Comparison of ENCODE assay signal across 31 cellular contexts in the genomic region with DNA sequence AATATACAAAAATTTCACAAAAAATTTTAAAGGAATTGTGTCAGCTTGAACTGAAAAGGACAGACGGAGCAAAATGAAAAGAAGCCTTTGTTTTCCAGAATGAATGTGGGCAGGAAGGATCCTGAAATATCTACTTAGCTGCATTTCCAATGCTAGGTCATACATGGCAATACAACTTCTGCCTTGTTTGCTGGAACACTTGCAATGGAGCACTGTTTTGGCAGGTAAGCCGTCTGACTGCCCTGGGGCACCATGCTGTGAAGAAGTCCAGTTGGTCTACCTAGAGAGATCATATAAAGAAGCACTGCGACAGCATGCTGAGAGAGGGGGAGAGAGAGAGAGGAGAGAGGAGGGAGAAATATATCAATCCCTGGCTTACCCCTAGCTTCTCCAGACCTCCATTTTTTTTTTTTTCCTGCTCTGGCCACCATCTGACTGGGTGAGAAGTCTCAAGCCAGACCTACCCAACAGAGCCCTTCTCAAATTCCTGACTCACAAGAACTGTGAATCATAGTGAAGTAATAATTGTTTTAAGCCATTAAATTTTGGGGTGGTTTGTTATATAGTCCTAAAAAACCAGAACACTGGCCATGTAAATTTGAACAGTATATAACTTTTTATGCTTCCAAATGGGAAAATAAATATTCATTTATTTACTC.
A peak's percentile ranks its signal among the peaks of the same experiment; 100 is the strongest.
DNase-seq lines count a peak whose midpoint lies in the region; FAIRE-seq and TF ChIP-seq lines count a peak whose summit lies in the region.
"Had no signal": no experiment of that assay in that cellular context is flagged by ENCODE, and none has a peak within 500 bp of the region (broad histone marks: within the 10 kb centered on the region; RNA-seq: fewer than 3 reads in every experiment).

No MANE protein-coding gene starts in this region.

- H3K9me3 ChIP-seq in H1 (ENCODE audit: insufficient read depth in 2 of 2, low read depth in 1 of 2, low read length in 1 of 2) (no peaks in the 10 kb centered on the region), tibial nerve (peaks cover 0 to 3% (median 0%) of the 10 kb centered on the region in 4 donors)
- H3K9me3 ChIP-seq: A549, body of pancreas, left ventricle myocardium inferior, thyroid gland had no signal

- H2AFZ ChIP-seq in H1 (ENCODE audit: low read length) = no peak overlapping the region

- no peak overlapping the region for H2BK20ac ChIP-seq in H1 (ENCODE audit: low read length)

- no peak overlapping the region for H2AK5ac ChIP-seq in H1 (ENCODE audit: low read depth, low read length)
- no peak overlapping the region for H2AK5ac ChIP-seq in mesendoderm (ENCODE audit: low read length)

- H3K23ac ChIP-seq in H1 (ENCODE audit: insufficient read length) = no peak overlapping the region
- no peak overlapping the region for H3K23ac ChIP-seq in mesendoderm (ENCODE audit: low read length)

- H4K5ac ChIP-seq in H1 (ENCODE audit: insufficient read length, low read depth, low read length) (no peak overlapping the region), mesendoderm (ENCODE audit: low read length) (no peak overlapping the region)

- TF ChIP-seq RAD21 in H1 (IDR thresholded peaks at IDR 0.05 in 1 of 2, conservative IDR thresholded peaks at IDR 0.05 in 1 of 2; ENCODE audit: low read depth in 2 of 2, low read length in 2 of 2) = no peak

- no peak for TF ChIP-seq EP300 in H1 (IDR thresholded peaks at IDR 0.05; ENCODE audit: borderline replicate concordance in 1 of 2, low read depth in 2 of 2, low read length in 2 of 2)
- TF ChIP-seq EP300 in tibial nerve (IDR thresholded peaks at IDR 0.05) = no peak

- H3K14ac ChIP-seq in H1 (ENCODE audit: insufficient read length) = no peak overlapping the region

- H3K27me3 ChIP-seq in H1 (replicated peaks in 1 of 4; ENCODE audit: control insufficient read depth in 3 of 4, extremely low read depth in 1 of 4, insufficient read depth in 3 of 4, low read length in 3 of 4) (no peaks in the 10 kb centered on the region), tibial nerve (no peaks in the 10 kb centered on the region), mesendoderm (ENCODE audit: insufficient read depth, low read length, poor library complexity) (no peaks in the 10 kb centered on the region)
- H3K27me3 ChIP-seq: body of pancreas, thyroid gland had no signal

- WGBS in H1 (ENCODE audit: extremely low coverage in 1 of 2, insufficient coverage in 1 of 2, insufficient read length in 1 of 2, insufficient replicate concordance in 2 of 2, low coverage in 1 of 2, low lambda C conversion rate in 2 of 2, missing lambda C conversion rate in 1 of 2), 2 experiments = 73% methylated on average over 3 of the region's 3 CpGs; no CpG with 5 or more reads in 1 of the 2 experiments
- 26 to 43% methylated on average over 3 of the region's 3 CpGs for WGBS in tibial nerve, 2 donors
- WGBS in mesendoderm (ENCODE audit: extremely low coverage, insufficient coverage, low lambda C conversion rate) = no CpG with 5 or more reads among the region's 3 CpGs

- H4K8ac ChIP-seq in H1 (ENCODE audit: extremely low read depth, insufficient read depth, low read length) (no peak overlapping the region), mesendoderm (ENCODE audit: low read depth, low read length) (no peak overlapping the region)

- H2BK5ac ChIP-seq in H1 (ENCODE audit: low read depth, low read length) (no peak overlapping the region), mesendoderm (ENCODE audit: low read length) (no peak overlapping the region)

- H3K79me1 ChIP-seq in H1 (ENCODE audit: low read depth, low read length) (no peaks in the 10 kb centered on the region), mesendoderm (ENCODE audit: low read length) (no peaks in the 10 kb centered on the region)

- 0 out of 2 replicates have a peak overlapping the region, but pooled peaks have one; percentile 53 for H2BK15ac ChIP-seq in H1 (ENCODE audit: low read length)
- no peak overlapping the region for H2BK15ac ChIP-seq in mesendoderm (replicated peaks; ENCODE audit: low read depth)

- POLR2A ChIA-PET in H1 (lab: Charles Lee; ENCODE audit: partially characterized antibody) = no interaction called here

- no peak for TF ChIP-seq POLR2A in H1 (IDR thresholded peaks at IDR 0.05; ENCODE audit: control extremely low read depth in 1 of 2, low read depth in 2 of 2, low read length in 2 of 2)
- no peak for TF ChIP-seq POLR2A in tibial nerve (IDR thresholded peaks at IDR 0.05)

- H3K9ac ChIP-seq in H1 (replicated peaks in 1 of 4; ENCODE audit: extremely low read depth in 1 of 4, low read depth in 3 of 4, low read length in 3 of 4) (no peak overlapping the region), mesendoderm (ENCODE audit: low read length) (no peak overlapping the region)

- H3K4me1 ChIP-seq in H1 (replicated peaks in 1 of 4; ENCODE audit: control insufficient read depth in 3 of 4, insufficient read depth in 4 of 4, low read length in 3 of 4) (peaks cover 0 to 8% (median 6%) of the 10 kb centered on the region in 4 experiments; a peak in 3 of 7 replicates), tibial nerve (peaks cover 0 to 14% (median 0%) of the 10 kb centered on the region in 4 donors), mesendoderm (ENCODE audit: control insufficient read depth, low read depth, low read length) (no peaks in the 10 kb centered on the region)
- H3K4me1 ChIP-seq: A549, body of pancreas, left ventricle myocardium inferior, thyroid gland had no signal

- H4K91ac ChIP-seq in H1 (replicated peaks; ENCODE audit: insufficient read length, low read length) = no peak overlapping the region

- CTCF ChIA-PET in H1 (lab: Charles Lee; ENCODE audit: partially characterized antibody) = interaction anchor here (1.3 kb wide), 1 partner anchor 104 kb away, joined by 3 read pairs; no protein-coding TSS in a partner anchor

- H3K4me3 ChIP-seq in H1 (ENCODE audit: extremely low read depth in 1 of 4, insufficient read depth in 2 of 4, low read depth in 3 of 4, low read length in 4 of 4) (no peak overlapping the region), tibial nerve (no peak overlapping the region), mesendoderm (ENCODE audit: low read length) (no peak overlapping the region)
- H3K4me3 ChIP-seq: A549, body of pancreas, GM12878, left ventricle myocardium inferior, thyroid gland had no signal

- no peak overlapping the region for H2BK120ac ChIP-seq in H1 (replicated peaks; ENCODE audit: low read depth, low read length)
- no peak overlapping the region for H2BK120ac ChIP-seq in mesendoderm (ENCODE audit: low read depth, low read length)

- H3K27ac ChIP-seq in H1 (ENCODE audit: low read depth, low read length) = no peak overlapping the region
- H3K27ac ChIP-seq in tibial nerve = peak overlapping the region in 2 of 4 donors; percentile 53 to 69
- no peak overlapping the region for H3K27ac ChIP-seq in mesendoderm (ENCODE audit: low read depth, low read length)
- H3K27ac ChIP-seq: A549, body of pancreas, left ventricle myocardium inferior, thyroid gland had no signal

- H3K18ac ChIP-seq in H1 (ENCODE audit: extremely low read depth, low read length) (no peak overlapping the region), mesendoderm (ENCODE audit: low read length) (no peak overlapping the region)

- H3K36me3 ChIP-seq in H1 (ENCODE audit: control insufficient read depth in 2 of 4, insufficient read depth in 4 of 4, low read length in 3 of 4) (no peaks in the 10 kb centered on the region), tibial nerve (no peaks in the 10 kb centered on the region), mesendoderm (ENCODE audit: control insufficient read depth, insufficient read depth, low read length) (no peaks in the 10 kb centered on the region)
- H3K36me3 ChIP-seq: left ventricle myocardium inferior, thyroid gland had no signal

- H2BK12ac ChIP-seq in H1 (ENCODE audit: low read depth, low read length) = peak overlapping the region; percentile 77; the same call in 1 of the 2 replicates

- no peak for TF ChIP-seq CTCF in H1 (IDR thresholded peaks at IDR 0.05; ENCODE audit: control extremely low read depth in 1 of 3, insufficient read depth in 1 of 3, low read depth in 1 of 3, low read length in 3 of 3)
- TF ChIP-seq CTCF in tibial nerve (IDR thresholded peaks at IDR 0.05) = no peak

- no peaks in the 10 kb centered on the region for H3K23me2 ChIP-seq in H1 (ENCODE audit: low read depth, low read length)

- DNase-seq in COLO829 (ENCODE audit: low spot score) (peak; percentile 73), LHCN-M2 (ENCODE audit: low read depth) (peak; percentile 48), H1 (ENCODE audit: low read depth in 1 of 2, low spot score in 2 of 2) (no peak), islet precursor cell (peak; percentile 66), kidney glomerular epithelial cell (lab: John Stamatoyannopoulos, UW) (no peak), mucosa of gallbladder (ENCODE audit: low spot score) (no peak), tibial nerve (ENCODE audit: low spot score in 2 of 2) (no peak), mesendoderm (no peak)
- DNase-seq: activated CD4-positive, alpha-beta memory T cell treated with anti-CD3 and anti-CD28 coated beads for 36 hours; activated CD4-positive, CD25-positive, alpha-beta regulatory T cell treated with anti-CD3 and anti-CD28 coated beads, Interleukin-2, amount 50 U/mL, for 72 hours; activated naive CD4-positive, alpha-beta T cell treated with anti-CD3 and anti-CD28 coated beads, Interleukin-2, amount 10 ng/mL, durations not matched to agents 7 days and 5 days; AML-193; body of pancreas; CD4-positive, alpha-beta T cell; cerebellar nuclear complex; DND-41; HFFc6; immature natural killer cell; left ventricle myocardium inferior; NCI-H1417 treated with DMSO at 0.1 percent for 48 hours; NCI-H2029 treated with DMSO at 0.1 percent for 48 hours; NCI-H226; NCI-H526 treated with DMSO at 0.1 percent for 48 hours; posterior cingulate gyrus; right cardiac atrium; SHP77 treated with DMSO at 0.1 percent for 48 hours; stimulated activated naive CD8-positive, alpha-beta T cell treated with anti-CD3 and anti-CD28 coated beads, Interleukin-15, amount 100 ng/mL, for 72 hours; thyroid gland had no signal

- H3K79me2 ChIP-seq in H1 (ENCODE audit: control insufficient read depth in 1 of 2, insufficient read depth in 2 of 2, low read length in 2 of 2) = no peaks in the 10 kb centered on the region
- H3K79me2 ChIP-seq in mesendoderm (ENCODE audit: control insufficient read depth, insufficient read depth, low read length) = no peaks in the 10 kb centered on the region

- no peak overlapping the region for H3K4ac ChIP-seq in H1 (replicated peaks; ENCODE audit: insufficient read length, low read depth, low read length)
- H3K4ac ChIP-seq in mesendoderm (ENCODE audit: low read depth, low read length) = no peak overlapping the region

- H3K56ac ChIP-seq in H1 (replicated peaks; ENCODE audit: insufficient read length, low read depth, low read length) = no peak overlapping the region
- H3K56ac ChIP-seq in mesendoderm (ENCODE audit: low read length) = no peak overlapping the region

- FAIRE-seq in H1 (lab: Jason Lieb, UNC) = no peak
- FAIRE-seq: A549, D721Med, GM12878 had no signal

- H4K20me1 ChIP-seq in H1 (replicated peaks in 1 of 2; ENCODE audit: control insufficient read depth in 1 of 2, insufficient read depth in 2 of 2, low read length in 2 of 2) = no peaks in the 10 kb centered on the region

- H3K4me2 ChIP-seq in H1 (ENCODE audit: insufficient read depth in 1 of 2, low read depth in 2 of 2, low read length in 2 of 2) (no peak overlapping the region), mesendoderm (ENCODE audit: low read length) (no peak overlapping the region)
- H3K4me2 ChIP-seq: A549 had no signal

Comparison
In these comparisons a context has a peak if more than half of its experiments do, and no peak if none do; other contexts are left out.
1. DNase-seq: peak in COLO829 (single experiment), LHCN-M2 (single experiment) and islet precursor cell (single experiment); none in H1 (0 of 2), kidney glomerular epithelial cell (single experiment), mucosa of gallbladder (single experiment), tibial nerve (0 of 2) and mesendoderm (single experiment).